ENCODE assay signal across 28 cellular contexts in genomic region chr7:25035274-25035673, GRCh38.
"Had no signal": no experiment of that assay in that cellular context is flagged by ENCODE, and none has a peak within 500 bp of the region (broad histone marks: within the 10 kb centered on the region; RNA-seq: fewer than 3 reads in every experiment).

No MANE protein-coding gene starts in this region.

- H3K4me3 Mint-ChIP-seq: stimulated activated effector memory CD8-positive, alpha-beta T cell treated with anti-CD3 and anti-CD28 coated beads, Interleukin-12 subunit alpha, Interleukin-12 subunit beta, amount 100 ng/mL, for 72 hours; stimulated activated memory B cell treated with anti-CD40 and anti-IgM and Interleukin-4, amounts not matched to agents 10 μg/mL and 1 μg/mL and 100 μg/mL, for 72 hours; stimulated activated naive B cell treated with anti-CD40 and anti-IgM and Interleukin-4, amounts not matched to agents 10 μg/mL and 1 μg/mL and 100 μg/mL, for 72 hours; stimulated activated naive CD8-positive, alpha-beta T cell treated with anti-CD3 and anti-CD28 coated beads, Interleukin-15, amount 100 ng/mL, for 72 hours; stimulated activated naive CD8-positive, alpha-beta T cell treated with anti-CD3 and anti-CD28 coated beads, Interleukin-15, Interleukin-2, amounts not matched to agents 100 ng/mL and 50 ng/mL, for 24 hours; type B pancreatic cell had no signal

- H3K4me3 ChIP-seq: stomach, suprapubic skin, testis, thoracic aorta, thyroid gland, tibial artery, tibial nerve, transverse colon, upper lobe of left lung, upper lobe of right lung, uterus, vagina had no signal

- H3K27ac ChIP-seq: stomach, suprapubic skin, testis, thoracic aorta, thyroid gland, tibial artery, tibial nerve, transverse colon, upper lobe of left lung, upper lobe of right lung, uterus, vagina had no signal

- ATAC-seq: stimulated activated effector memory CD8-positive, alpha-beta T cell treated with anti-CD3 and anti-CD28 coated beads, Interleukin-12 subunit alpha, Interleukin-12 subunit beta, amount 100 ng/mL, for 72 hours; stimulated activated memory B cell treated with anti-CD40 and anti-IgM and Interleukin-4, amounts not matched to agents 10 μg/mL and 1 μg/mL and 100 μg/mL, for 72 hours; stimulated activated naive B cell treated with anti-CD40 and anti-IgM and Interleukin-4, amounts not matched to agents 10 μg/mL and 1 μg/mL and 100 μg/mL, for 72 hours; stimulated activated naive CD8-positive, alpha-beta T cell treated with anti-CD3 and anti-CD28 coated beads, Interleukin-15, amount 100 ng/mL, for 72 hours; stimulated activated naive CD8-positive, alpha-beta T cell treated with anti-CD3 and anti-CD28 coated beads, Interleukin-15, Interleukin-2, amounts not matched to agents 100 U/mL and 50 U/mL, for 24 hours; upper lobe of right lung had no signal

- H3K27me3 ChIP-seq: stomach, suprapubic skin, testis, thyroid gland, tibial artery, tibial nerve, transverse colon, upper lobe of left lung, upper lobe of right lung, uterus, vagina had no signal

- H3K27ac Mint-ChIP-seq: stimulated activated effector memory CD8-positive, alpha-beta T cell treated with anti-CD3 and anti-CD28 coated beads, Interleukin-12 subunit alpha, Interleukin-12 subunit beta, amount 100 ng/mL, for 72 hours; stimulated activated memory B cell treated with anti-CD40 and anti-IgM and Interleukin-4, amounts not matched to agents 10 μg/mL and 1 μg/mL and 100 μg/mL, for 72 hours; stimulated activated naive B cell treated with anti-CD40 and anti-IgM and Interleukin-4, amounts not matched to agents 10 μg/mL and 1 μg/mL and 100 μg/mL, for 72 hours; stimulated activated naive CD8-positive, alpha-beta T cell treated with anti-CD3 and anti-CD28 coated beads, Interleukin-15, amount 100 ng/mL, for 72 hours; stimulated activated naive CD8-positive, alpha-beta T cell treated with anti-CD3 and anti-CD28 coated beads, Interleukin-15, Interleukin-2, amounts not matched to agents 100 ng/mL and 50 ng/mL, for 24 hours; type B pancreatic cell had no signal

- H3K4me1 ChIP-seq: stomach, suprapubic skin, testis, thyroid gland, tibial artery, tibial nerve, transverse colon, upper lobe of left lung, upper lobe of right lung, uterus, vagina had no signal

- H3K9me3 ChIP-seq: suprapubic skin, testis, thoracic aorta, thyroid gland, tibial artery, tibial nerve, transverse colon, upper lobe of left lung, upper lobe of right lung, uterus, vagina had no signal

- H3K36me3 Mint-ChIP-seq: stimulated activated effector memory CD8-positive, alpha-beta T cell treated with anti-CD3 and anti-CD28 coated beads, Interleukin-12 subunit alpha, Interleukin-12 subunit beta, amount 100 ng/mL, for 72 hours; type B pancreatic cell had no signal

- H3K36me3 ChIP-seq: stomach, suprapubic skin, thoracic aorta, thyroid gland, tibial artery, tibial nerve, transverse colon, upper lobe of left lung, upper lobe of right lung, uterus, vagina had no signal

- DNase-seq: stimulated activated CD4-positive, alpha-beta T cell treated with anti-CD3 and anti-CD28 coated beads, Interleukin-2, amount 100 ng/mL, for 48 hours; stimulated activated CD4-positive, alpha-beta T cell treated with anti-CD3 and anti-CD28 coated beads, Interleukin-4, amount 100 ng/mL, for 1 hour; stimulated activated CD4-positive, alpha-beta T cell treated with anti-CD3 and anti-CD28 coated beads, Interleukin-4, amount 100 ng/mL, for 24 hours; stimulated activated CD4-positive, alpha-beta T cell treated with anti-CD3 and anti-CD28 coated beads, Interleukin-4, amount 100 ng/mL, for 4 hours; stimulated activated CD8-positive, alpha-beta memory T cell treated with anti-CD3 and anti-CD28 coated beads, Interleukin-4, amount 100 ng/mL, for 48 hours; stimulated activated naive B cell treated with anti-CD40 and anti-IgM and Interleukin-4, amounts not matched to agents 10 μg/mL and 1 μg/mL and 100 μg/mL, for 72 hours; stimulated activated naive CD4-positive, alpha-beta T cell; stimulated activated naive CD4-positive, alpha-beta T cell treated with Interleukin-2 at 50 U/mL for 16 hours; stimulated activated naive CD8-positive, alpha-beta T cell treated with anti-CD3 and anti-CD28 coated beads, Interleukin-15, amount 100 ng/mL, for 72 hours; stimulated activated naive CD8-positive, alpha-beta T cell treated with anti-CD3 and anti-CD28 coated beads, Interleukin-15, Interleukin-2, amounts not matched to agents 100 U/mL and 50 U/mL, for 24 hours; stomach; substantia nigra; testis; thyroid gland; tibial artery; transverse colon; trophoblast cell; upper lobe of left lung; upper lobe of right lung; uterus had no signal

- H3K27me3 Mint-ChIP-seq: stimulated activated memory B cell treated with anti-CD40 and anti-IgM and Interleukin-4, amounts not matched to agents 10 μg/mL and 1 μg/mL and 100 μg/mL, for 72 hours; stimulated activated naive CD8-positive, alpha-beta T cell treated with anti-CD3 and anti-CD28 coated beads, Interleukin-15, amount 100 ng/mL, for 72 hours; stimulated activated naive CD8-positive, alpha-beta T cell treated with anti-CD3 and anti-CD28 coated beads, Interleukin-15, Interleukin-2, amounts not matched to agents 100 ng/mL and 50 ng/mL, for 24 hours had no signal
